ENCODE assay signal across 28 cellular contexts in genomic region chr12:110702081-110702480, GRCh38.
"Had no signal": no experiment of that assay in that cellular context is flagged by ENCODE, and none has a peak within 500 bp of the region (broad histone marks: within the 10 kb centered on the region; RNA-seq: fewer than 3 reads in every experiment).

No MANE protein-coding gene starts in this region.

- H3K27me3 ChIP-seq: stomach, suprapubic skin, testis, thyroid gland, tibial artery, tibial nerve, transverse colon, upper lobe of left lung, upper lobe of right lung, uterus, vagina had no signal

- H3K27me3 Mint-ChIP-seq: stimulated activated memory B cell treated with anti-CD40 and anti-IgM and Interleukin-4, amounts not matched to agents 10 μg/mL and 1 μg/mL and 100 μg/mL, for 72 hours; stimulated activated naive B cell treated with anti-CD40 and anti-IgM and Interleukin-4, amounts not matched to agents 10 μg/mL and 1 μg/mL and 100 μg/mL, for 72 hours; stimulated activated naive CD8-positive, alpha-beta T cell treated with anti-CD3 and anti-CD28 coated beads, Interleukin-15, amount 100 ng/mL, for 72 hours; stimulated activated naive CD8-positive, alpha-beta T cell treated with anti-CD3 and anti-CD28 coated beads, Interleukin-15, Interleukin-2, amounts not matched to agents 100 ng/mL and 50 ng/mL, for 24 hours had no signal

- ATAC-seq: stimulated activated effector memory CD8-positive, alpha-beta T cell treated with anti-CD3 and anti-CD28 coated beads, Interleukin-12 subunit alpha, Interleukin-12 subunit beta, amount 100 ng/mL, for 72 hours; stimulated activated memory B cell treated with anti-CD40 and anti-IgM and Interleukin-4, amounts not matched to agents 10 μg/mL and 1 μg/mL and 100 μg/mL, for 72 hours; stimulated activated naive B cell treated with anti-CD40 and anti-IgM and Interleukin-4, amounts not matched to agents 10 μg/mL and 1 μg/mL and 100 μg/mL, for 72 hours; stimulated activated naive CD8-positive, alpha-beta T cell treated with anti-CD3 and anti-CD28 coated beads, Interleukin-15, amount 100 ng/mL, for 72 hours; stimulated activated naive CD8-positive, alpha-beta T cell treated with anti-CD3 and anti-CD28 coated beads, Interleukin-15, Interleukin-2, amounts not matched to agents 100 U/mL and 50 U/mL, for 24 hours; upper lobe of right lung had no signal

- H3K4me3 ChIP-seq: stomach, suprapubic skin, testis, thoracic aorta, thyroid gland, tibial artery, tibial nerve, transverse colon, upper lobe of left lung, upper lobe of right lung, uterus, vagina had no signal

- H3K36me3 ChIP-seq: stomach, suprapubic skin, thoracic aorta, thyroid gland, tibial artery, tibial nerve, transverse colon, upper lobe of left lung, upper lobe of right lung, uterus, vagina had no signal

- H3K9me3 ChIP-seq: stomach, suprapubic skin, testis, thoracic aorta, thyroid gland, tibial artery, tibial nerve, transverse colon, upper lobe of left lung, upper lobe of right lung, uterus, vagina had no signal

- H3K36me3 Mint-ChIP-seq: stimulated activated effector memory CD8-positive, alpha-beta T cell treated with anti-CD3 and anti-CD28 coated beads, Interleukin-12 subunit alpha, Interleukin-12 subunit beta, amount 100 ng/mL, for 72 hours; stimulated activated memory B cell treated with anti-CD40 and anti-IgM and Interleukin-4, amounts not matched to agents 10 μg/mL and 1 μg/mL and 100 μg/mL, for 72 hours; stimulated activated naive B cell treated with anti-CD40 and anti-IgM and Interleukin-4, amounts not matched to agents 10 μg/mL and 1 μg/mL and 100 μg/mL, for 72 hours; type B pancreatic cell had no signal

- H3K27ac Mint-ChIP-seq: stimulated activated effector memory CD8-positive, alpha-beta T cell treated with anti-CD3 and anti-CD28 coated beads, Interleukin-12 subunit alpha, Interleukin-12 subunit beta, amount 100 ng/mL, for 72 hours; stimulated activated memory B cell treated with anti-CD40 and anti-IgM and Interleukin-4, amounts not matched to agents 10 μg/mL and 1 μg/mL and 100 μg/mL, for 72 hours; stimulated activated naive B cell treated with anti-CD40 and anti-IgM and Interleukin-4, amounts not matched to agents 10 μg/mL and 1 μg/mL and 100 μg/mL, for 72 hours; stimulated activated naive CD8-positive, alpha-beta T cell treated with anti-CD3 and anti-CD28 coated beads, Interleukin-15, amount 100 ng/mL, for 72 hours; stimulated activated naive CD8-positive, alpha-beta T cell treated with anti-CD3 and anti-CD28 coated beads, Interleukin-15, Interleukin-2, amounts not matched to agents 100 ng/mL and 50 ng/mL, for 24 hours; type B pancreatic cell had no signal

- DNase-seq: stimulated activated CD4-positive, alpha-beta T cell treated with anti-CD3 and anti-CD28 coated beads, Interleukin-2, amount 100 ng/mL, for 48 hours; stimulated activated CD4-positive, alpha-beta T cell treated with anti-CD3 and anti-CD28 coated beads, Interleukin-4, amount 100 ng/mL, for 1 hour; stimulated activated CD4-positive, alpha-beta T cell treated with anti-CD3 and anti-CD28 coated beads, Interleukin-4, amount 100 ng/mL, for 24 hours; stimulated activated CD4-positive, alpha-beta T cell treated with anti-CD3 and anti-CD28 coated beads, Interleukin-4, amount 100 ng/mL, for 4 hours; stimulated activated CD8-positive, alpha-beta memory T cell treated with anti-CD3 and anti-CD28 coated beads, Interleukin-4, amount 100 ng/mL, for 48 hours; stimulated activated naive B cell treated with anti-CD40 and anti-IgM and Interleukin-4, amounts not matched to agents 10 μg/mL and 1 μg/mL and 100 μg/mL, for 72 hours; stimulated activated naive CD4-positive, alpha-beta T cell; stimulated activated naive CD4-positive, alpha-beta T cell treated with Interleukin-2 at 50 U/mL for 16 hours; stimulated activated naive CD8-positive, alpha-beta T cell treated with anti-CD3 and anti-CD28 coated beads, Interleukin-15, amount 100 ng/mL, for 72 hours; stimulated activated naive CD8-positive, alpha-beta T cell treated with anti-CD3 and anti-CD28 coated beads, Interleukin-15, Interleukin-2, amounts not matched to agents 100 U/mL and 50 U/mL, for 24 hours; stomach; substantia nigra; testis; thyroid gland; tibial artery; transverse colon; trophoblast cell; upper lobe of left lung; upper lobe of right lung; uterus had no signal

- H3K27ac ChIP-seq: stomach, suprapubic skin, testis, thoracic aorta, thyroid gland, tibial artery, tibial nerve, transverse colon, upper lobe of left lung, upper lobe of right lung, uterus, vagina had no signal

- H3K4me3 Mint-ChIP-seq: stimulated activated effector memory CD8-positive, alpha-beta T cell treated with anti-CD3 and anti-CD28 coated beads, Interleukin-12 subunit alpha, Interleukin-12 subunit beta, amount 100 ng/mL, for 72 hours; stimulated activated memory B cell treated with anti-CD40 and anti-IgM and Interleukin-4, amounts not matched to agents 10 μg/mL and 1 μg/mL and 100 μg/mL, for 72 hours; stimulated activated naive B cell treated with anti-CD40 and anti-IgM and Interleukin-4, amounts not matched to agents 10 μg/mL and 1 μg/mL and 100 μg/mL, for 72 hours; stimulated activated naive CD8-positive, alpha-beta T cell treated with anti-CD3 and anti-CD28 coated beads, Interleukin-15, amount 100 ng/mL, for 72 hours; stimulated activated naive CD8-positive, alpha-beta T cell treated with anti-CD3 and anti-CD28 coated beads, Interleukin-15, Interleukin-2, amounts not matched to agents 100 ng/mL and 50 ng/mL, for 24 hours; type B pancreatic cell had no signal

- H3K9me3 Mint-ChIP-seq: stimulated activated effector memory CD8-positive, alpha-beta T cell treated with anti-CD3 and anti-CD28 coated beads, Interleukin-12 subunit alpha, Interleukin-12 subunit beta, amount 100 ng/mL, for 72 hours; stimulated activated memory B cell treated with anti-CD40 and anti-IgM and Interleukin-4, amounts not matched to agents 10 μg/mL and 1 μg/mL and 100 μg/mL, for 72 hours; stimulated activated naive B cell treated with anti-CD40 and anti-IgM and Interleukin-4, amounts not matched to agents 10 μg/mL and 1 μg/mL and 100 μg/mL, for 72 hours; stimulated activated naive CD8-positive, alpha-beta T cell treated with anti-CD3 and anti-CD28 coated beads, Interleukin-15, amount 100 ng/mL, for 72 hours; stimulated activated naive CD8-positive, alpha-beta T cell treated with anti-CD3 and anti-CD28 coated beads, Interleukin-15, Interleukin-2, amounts not matched to agents 100 ng/mL and 50 ng/mL, for 24 hours; type B pancreatic cell had no signal
